ENCODE assay signal across 1 cellular context in genomic region chr2:98039085-98039756, GRCh38.
TF ChIP-seq lines count a peak whose summit lies in the region.

No MANE protein-coding gene starts in this region.

TF ChIP-seq in SK-N-SH, 30 proteins besides CTCF, POLR2A, EP300 and RAD21 (continued from another document):
- no peak for TF ChIP-seq FOXM1 (IDR thresholded peaks at IDR 0.05; ENCODE audit: low read depth)
